In genomic region chr10:49518982-49519578, GRCh38 we compare ENCODE assay signal across 8 cellular contexts. TPM values are rescaled to one million over a fixed set of nuclear protein-coding genes. Genes with fewer than 3 reads are reported as not detected.
A peak's percentile ranks its signal among the peaks of the same experiment; 100 is the strongest.
DNase-seq lines count a peak whose midpoint lies in the region; ATAC-seq, FAIRE-seq and TF ChIP-seq lines count a peak whose summit lies in the region.

No MANE protein-coding gene starts in this region.

- H2AFZ ChIP-seq in PC-9 = no peak overlapping the region

- no peak for TF ChIP-seq POLR2A in right lobe of liver (IDR thresholded peaks at IDR 0.05)

- H3K4me2 ChIP-seq in PC-9 = no peak overlapping the region

- peaks cover 12% of the 10 kb centered on the region; the same call in 1 of the 2 replicates for H3F3A ChIP-seq in PC-9 (ENCODE audit: insufficient read depth, low read depth)

- H3K9me3 ChIP-seq in PC-9 (ENCODE audit: insufficient read depth, low read depth) (no peaks in the 10 kb centered on the region), right lobe of liver (no peaks in the 10 kb centered on the region)

- CTCF ChIA-PET in activated CD4-positive, alpha-beta T cell treated with anti-CD3 and anti-CD28 coated beads for 36 hours (lab: Charles Lee) = interaction anchor here (0.8 to 2.0 kb wide), 10 partner anchors 8 to 863 kb away, joined by 3 to 18 read pairs (median 6); partner anchors contain the start of gene ERCC6
- CTCF ChIA-PET in PC-9 (lab: Charles Lee) = interaction anchor here (0.7 to 1.6 kb wide), 2 partner anchors 112 to 861 kb away, joined by 4 to 7 read pairs; no protein-coding TSS in a partner anchor

- H3K9me2 ChIP-seq in PC-9 (ENCODE audit: insufficient read depth) = no peaks in the 10 kb centered on the region

- 65% methylated on average over 3 of the region's 3 CpGs for WGBS in right lobe of liver (ENCODE audit: insufficient coverage, low coverage, low lambda C conversion rate, missing lambda C conversion rate)

- H3K4me1 ChIP-seq in PC-9 (replicated peaks; ENCODE audit: insufficient read depth) (no peaks in the 10 kb centered on the region), right lobe of liver (peaks cover 0 to 6% (median 0%) of the 10 kb centered on the region in 4 donors)

- FAIRE-seq in urothelium cell line (lab: Jason Lieb, UNC) = peak; percentile 27

- no peaks in the 10 kb centered on the region for H3K4me1 Mint-ChIP-seq in activated CD4-positive, alpha-beta T cell treated with anti-CD3 and anti-CD28 coated beads for 36 hours

- H3K4me3 Mint-ChIP-seq in activated CD4-positive, alpha-beta T cell treated with anti-CD3 and anti-CD28 coated beads for 36 hours = no peak overlapping the region

- H3K27ac ChIP-seq in PC-9 (no peak overlapping the region), right lobe of liver (no peak overlapping the region)

- no TSS peak for BruUV-seq in PC-9 (replicated peaks; lab: Mats Ljungman, UMichigan)

- intact Hi-C loops in activated CD4-positive, alpha-beta T cell treated with anti-CD3 and anti-CD28 coated beads for 36 hours (cut with DNase I, micrococcal nuclease) = loop anchor here in 1 of 2 experiments (1.0 to 2.0 kb wide), 2 partner anchors 112 to 860 kb away; no protein-coding TSS in a partner anchor
- intact Hi-C loops in PC-9 (cut with micrococcal nuclease; ENCODE audit: unreplicated experiment) (loop anchor here (1.0 to 2.0 kb wide), 3 partner anchors 112 to 860 kb away; no protein-coding TSS in a partner anchor), right lobe of liver (cut with DNase I) (loop anchor here (10.0 kb wide), 1 partner anchor 114 kb away; no protein-coding TSS in a partner anchor)

- no peaks in the 10 kb centered on the region for H3K9me3 Mint-ChIP-seq in activated CD4-positive, alpha-beta T cell treated with anti-CD3 and anti-CD28 coated beads for 36 hours (ENCODE audit: low read depth)

- H3K79me2 ChIP-seq in PC-9 (ENCODE audit: low read depth) = peaks cover 19% of the 10 kb centered on the region

- DNase-seq in activated CD4-positive, alpha-beta T cell treated with anti-CD3 and anti-CD28 coated beads for 36 hours = peak; percentile 30
- DNase-seq in activated CD4-positive, alpha-beta T cell treated with anti-CD3 and anti-CD28 coated beads, Interleukin-2, amount 50 U/mL, for 48 hours = no peak
- peak in 1 of 2 experiments; percentile 40 for DNase-seq in PC-9
- DNase-seq in choroid plexus epithelial cell (ENCODE audit: low read depth) = peak; percentile 77
- no peak for DNase-seq in right lobe of liver
- peak; percentile 77 for DNase-seq in urothelium cell line (ENCODE audit: low spot score)
- DNase-seq in activated CD4-positive, CD25-positive, alpha-beta regulatory T cell treated with anti-CD3 and anti-CD28 coated beads, Interleukin-2, amount 50 U/mL, for 72 hours = no peak

- H3K27me3 Mint-ChIP-seq in activated CD4-positive, alpha-beta T cell treated with anti-CD3 and anti-CD28 coated beads for 36 hours = no peaks in the 10 kb centered on the region

- H3K4me3 ChIP-seq in PC-9 (no peak overlapping the region), choroid plexus epithelial cell (ENCODE audit: low read depth, low read length) (no peak overlapping the region), right lobe of liver (no peak overlapping the region)

- H4K20me1 ChIP-seq in PC-9 (ENCODE audit: insufficient read depth) = peaks cover 25% of the 10 kb centered on the region

- peak; percentile 49 for ATAC-seq in activated CD4-positive, alpha-beta T cell treated with anti-CD3 and anti-CD28 coated beads for 36 hours
- peak; percentile 36 for ATAC-seq in HG02610 (IDR thresholded peaks at IDR 0.05; ENCODE audit: unreplicated experiment)
- ATAC-seq in right lobe of liver = peak; percentile 78 to 85 (median 84)

- H3K27me3 ChIP-seq in PC-9 (ENCODE audit: insufficient read depth, low read depth) = no peaks in the 10 kb centered on the region
- H3K27me3 ChIP-seq in right lobe of liver = no peaks in the 10 kb centered on the region

- TF ChIP-seq CTCF in PC-9 (conservative IDR thresholded peaks at IDR 0.05) (peak; percentile 94), choroid plexus epithelial cell (conservative IDR thresholded peaks at IDR 0.05; ENCODE audit: low read depth, low read length) (peak; percentile 77), right lobe of liver (IDR thresholded peaks at IDR 0.05) (peak; percentile 59 to 62 (median 60))

- no peak overlapping the region for H3K27ac Mint-ChIP-seq in activated CD4-positive, alpha-beta T cell treated with anti-CD3 and anti-CD28 coated beads for 36 hours

- POLR2A ChIA-PET in activated CD4-positive, alpha-beta T cell treated with anti-CD3 and anti-CD28 coated beads for 36 hours (lab: Charles Lee) = no interaction called here
- POLR2A ChIA-PET in PC-9 (lab: Charles Lee; ENCODE audit: unreplicated experiment) = no interaction called here

- H3K36me3 ChIP-seq in PC-9 (ENCODE audit: low read depth) (peaks cover 34% of the 10 kb centered on the region), right lobe of liver (peaks cover 0 to 32% (median 1%) of the 10 kb centered on the region in 4 donors)

- H3K36me3 Mint-ChIP-seq in activated CD4-positive, alpha-beta T cell treated with anti-CD3 and anti-CD28 coated beads for 36 hours (ENCODE audit: low read depth) = peaks cover 25% of the 10 kb centered on the region

RNA-seq across cellular contexts. Expression of gene ERCC6, which starts 19.8 kb away (rescaled TPM):
- 10 to 100 TPM; 15.0 to 15.8 TPM for total RNA-seq in activated CD4-positive, alpha-beta T cell treated with anti-CD3 and anti-CD28 coated beads for 36 hours
- total RNA-seq in PC-9 (2021) (47.1 and 49.7 TPM in 2 replicates), right lobe of liver (10 to 100 TPM in 4 of 6 experiments, 1 to 10 TPM in 2; 7.3 to 16.8 (median 10.6) TPM)

Comparison
In these comparisons a context has a peak if more than half of its experiments do, and no peak if none do; other contexts are left out.
1. DNase-seq: peak in activated CD4-positive, alpha-beta T cell treated with anti-CD3 and anti-CD28 coated beads for 36 hours (single experiment), choroid plexus epithelial cell (single experiment) and urothelium cell line (single experiment); none in activated CD4-positive, alpha-beta T cell treated with anti-CD3 and anti-CD28 coated beads, Interleukin-2, amount 50 U/mL, for 48 hours (0 of 2), right lobe of liver (0 of 3) and activated CD4-positive, CD25-positive, alpha-beta regulatory T cell treated with anti-CD3 and anti-CD28 coated beads, Interleukin-2, amount 50 U/mL, for 72 hours (single experiment).
2. Peak in every context shown above with its lines, with median percentiles within 50 percentile points of each other: ATAC-seq and CTCF ChIP-seq.